In the genomic region with DNA sequence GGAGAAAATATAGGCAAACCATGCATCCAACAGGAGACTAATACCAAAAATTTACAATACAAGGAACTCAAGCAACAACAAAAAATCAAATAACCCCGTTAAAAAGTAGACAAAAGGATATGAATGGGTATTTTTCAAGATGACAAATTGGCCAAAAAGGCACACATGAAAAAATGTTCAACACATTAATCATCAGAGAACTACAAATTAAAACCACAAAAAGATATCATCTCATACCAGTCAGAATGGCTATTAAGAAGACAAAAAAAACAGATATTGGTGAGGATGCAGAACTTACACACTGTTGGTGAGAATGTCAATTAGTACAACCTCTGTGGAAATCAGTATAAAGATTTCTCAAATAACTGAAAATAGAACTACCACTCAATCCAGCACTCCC, we compare ENCODE assay signal across 20 cellular contexts. TPM values are rescaled to one million over a fixed set of nuclear protein-coding genes. Genes with fewer than 3 reads are reported as not detected.
A peak's percentile ranks its signal among the peaks of the same experiment; 100 is the strongest.
DNase-seq lines count a peak whose midpoint lies in the region; ATAC-seq and TF ChIP-seq lines count a peak whose summit lies in the region.
"Had no signal": no experiment of that assay in that cellular context is flagged by ENCODE, and none has a peak within 500 bp of the region (broad histone marks: within the 10 kb centered on the region; RNA-seq: fewer than 3 reads in every experiment).

No MANE protein-coding gene starts in this region.

- H3K36me3 Mint-ChIP-seq in chondrocyte (ENCODE audit: low read depth) (peaks cover 25% of the 10 kb centered on the region), nephron progenitor cell (ENCODE audit: low read depth) (peaks cover 86% of the 10 kb centered on the region)

- ATAC-seq in PC-3, result peak; percentile 61

- H3K4me1 Mint-ChIP-seq in chondrocyte (ENCODE audit: low read depth) (peaks cover 14% of the 10 kb centered on the region), nephron progenitor cell (no peaks in the 10 kb centered on the region)

- no peak overlapping the region for H3K9ac ChIP-seq in PC-3 (ENCODE audit: low read length)

- H3K27ac ChIP-seq in PC-3 (ENCODE audit: low read length) (peak overlapping the region; percentile 28; the same call in 1 of the 2 replicates), RWPE1 (no peak overlapping the region)
- H3K27ac ChIP-seq: coronary artery, ovary, skin epidermis, testis had no signal

- H3F3A ChIP-seq in PC-3 (ENCODE audit: low read length, unreplicated experiment), result no peaks in the 10 kb centered on the region

- intact Hi-C loops in PC-3 (cut with micrococcal nuclease), result no loop called here

- POLR2A ChIA-PET in PC-3 (lab: Charles Lee; ENCODE audit: unreplicated experiment) (no interaction called here), RWPE1 (lab: Yijun Ruan, JAX; ENCODE audit: low non-redundant PET) (no interaction called here)

- peaks cover 28% of the 10 kb centered on the region for H3K36me3 ChIP-seq in PC-3 (ENCODE audit: low read depth, low read length)
- H3K36me3 ChIP-seq: ovary had no signal

- 0 out of 2 replicates have a peak, but pooled peaks cover 10% of the 10 kb centered on the region for H4K20me1 ChIP-seq in PC-3 (ENCODE audit: low read length)

- no TSS peak for BruUV-seq in PC-3 (replicated peaks; lab: Mats Ljungman, UMichigan)

- peaks cover 15% of the 10 kb centered on the region for H3K4me1 ChIP-seq in PC-3 (ENCODE audit: insufficient read depth, low read length)
- H3K4me1 ChIP-seq: testis had no signal

- peaks cover 16% of the 10 kb centered on the region for H3K9me3 Mint-ChIP-seq in chondrocyte (ENCODE audit: low read depth)
- peaks cover 54% of the 10 kb centered on the region for H3K9me3 Mint-ChIP-seq in nephron progenitor cell

- no peak overlapping the region for H3K4me3 Mint-ChIP-seq in chondrocyte (ENCODE audit: unreplicated experiment)
- no peak overlapping the region for H3K4me3 Mint-ChIP-seq in nephron progenitor cell

- H3K4me2 ChIP-seq in PC-3 (ENCODE audit: low read length), result peak overlapping the region; percentile 57

- H3K9me3 ChIP-seq in PC-3 (ENCODE audit: low read length), result no peaks in the 10 kb centered on the region
- H3K9me3 ChIP-seq: ovary, testis had no signal

- DNase-seq in GM04503 (ENCODE audit: low read depth), result peak; percentile 9
- peak; percentile 41 for DNase-seq in PC-3
- no peak for DNase-seq in chondrocyte (ENCODE audit: low spot score)
- no peak for DNase-seq in nephron progenitor cell
- DNase-seq in DMS79 (lab: John Stamatoyannopoulos, UW), result no peak
- no peak for DNase-seq in CD1c-positive myeloid dendritic cell (ENCODE audit: extremely low spot score)
- DNase-seq in RWPE1 (ENCODE audit: low spot score), result no peak
- DNase-seq in NCI-H82 (lab: John Stamatoyannopoulos, UW), result no peak
- DNase-seq: activated CD4-positive, alpha-beta T cell treated with anti-CD3 and anti-CD28 coated beads for 48 hours; activated CD8-positive, alpha-beta memory T cell treated with anti-CD3 and anti-CD28 coated beads, Interleukin-2, amount 50 U/mL, for 4 hours; AML-193; aorta; MM.1S; NCI-H1694 treated with DMSO at 0.1 percent for 48 hours; NCI-H345; ovary; stimulated activated CD8-positive, alpha-beta memory T cell treated with anti-CD3 and anti-CD28 coated beads, Interleukin-4, amount 100 ng/mL, for 48 hours; testis had no signal

- H3K27me3 ChIP-seq in PC-3 (ENCODE audit: low read length), result no peaks in the 10 kb centered on the region
- H3K27me3 ChIP-seq: ovary, testis had no signal

- no peaks in the 10 kb centered on the region for H3K9me2 ChIP-seq in PC-3 (replicated peaks; ENCODE audit: low read length)

- CTCF ChIA-PET in PC-3 (lab: Charles Lee) (no interaction called here), RWPE1 (lab: Yijun Ruan, JAX) (interaction anchor here (0.6 to 0.7 kb wide), 2 partner anchors 384 to 801 kb away, joined by 5 to 6 read pairs; no protein-coding TSS in a partner anchor)

- H3K4me3 ChIP-seq in PC-3 (ENCODE audit: low read length), result no peak overlapping the region
- H3K4me3 ChIP-seq: coronary artery, ovary, skin epidermis, testis had no signal

- H3K27me3 Mint-ChIP-seq in chondrocyte (ENCODE audit: low read depth) (no peaks in the 10 kb centered on the region), nephron progenitor cell (ENCODE audit: low read depth, poor library complexity) (no peaks in the 10 kb centered on the region)

- TF ChIP-seq CTCF in PC-3 (conservative IDR thresholded peaks at IDR 0.05; ENCODE audit: low read depth, low read length) (no peak), chondrocyte (IDR thresholded peaks at IDR 0.05) (no peak), nephron progenitor cell (IDR thresholded peaks at IDR 0.05) (no peak), RWPE1 (conservative IDR thresholded peaks at IDR 0.05; ENCODE audit: low read depth) (no peak)

- H2AFZ ChIP-seq in PC-3 (ENCODE audit: low read length), result no peak overlapping the region

- peaks cover 27% of the 10 kb centered on the region for H3K79me2 ChIP-seq in PC-3 (ENCODE audit: low read length)

- H3K27ac Mint-ChIP-seq in chondrocyte (ENCODE audit: unreplicated experiment) (peak overlapping the region; percentile 30), nephron progenitor cell (peak overlapping the region; percentile 78)

RNA-seq across cellular contexts. Expression of a gene that starts 35.0 kb away (rescaled TPM):
- 19.4 and 22.1 TPM in 2 replicates for total RNA-seq in PC-3 (2014; rRNA removed)
- total RNA-seq in chondrocyte, result 14.4 to 15.8 TPM (median 14.6 TPM) in 3 replicates

Comparison
In these comparisons a context has a peak if more than half of its experiments do, and no peak if none do; other contexts are left out.
1. DNase-seq: peak in GM04503 (single experiment) and PC-3 (single experiment); none in chondrocyte (single experiment), nephron progenitor cell (single experiment), DMS79 (single experiment), CD1c-positive myeloid dendritic cell (single experiment), RWPE1 (single experiment) and NCI-H82 (single experiment).